8 cellular contexts compared by ENCODE assay signal in the genomic region with DNA sequence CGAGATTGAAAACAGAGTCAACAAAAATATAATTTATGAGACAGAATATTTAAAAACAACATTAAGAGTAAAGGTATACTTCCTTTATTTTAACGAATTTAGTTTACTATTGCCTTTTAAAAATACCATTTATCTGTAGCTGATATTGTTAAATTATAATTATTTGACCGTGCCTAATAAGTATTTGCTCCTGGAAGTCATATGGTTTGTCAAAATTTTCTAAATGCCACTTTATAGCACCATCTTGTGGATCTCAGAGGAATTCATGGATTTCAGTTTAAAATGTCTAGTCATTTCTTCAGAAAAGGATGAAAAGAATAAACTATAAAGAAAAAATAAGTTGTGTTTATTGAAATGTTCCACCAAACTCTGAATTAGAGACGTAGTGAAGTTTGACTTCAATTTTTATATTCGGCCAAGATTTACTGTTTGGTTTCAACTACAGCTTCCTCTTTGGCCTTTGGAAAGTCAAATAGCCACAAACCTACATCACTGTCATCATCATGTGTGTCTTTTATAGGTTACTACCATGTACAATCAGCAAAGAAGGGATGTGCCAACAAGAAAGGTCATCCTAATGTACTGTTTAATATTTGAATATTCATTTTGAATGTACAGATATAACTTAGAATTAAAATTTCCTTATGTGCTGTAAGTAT. TPM values are rescaled to one million over a fixed set of nuclear protein-coding genes. Genes with fewer than 3 reads are reported as not detected.
DNase-seq lines count a peak whose midpoint lies in the region; ATAC-seq and TF ChIP-seq lines count a peak whose summit lies in the region.

No MANE protein-coding gene starts in this region.

- DNase-seq in BE2C = no peak
- peak; percentile 31 for DNase-seq in HT-29 (ENCODE audit: low spot score)
- DNase-seq in SK-N-SH = peak; percentile 18
- peak; percentile 60 for DNase-seq in globus pallidus (ENCODE audit: low spot score)
- no peak for DNase-seq in upper lobe of left lung
- DNase-seq in OCI-M2 (lab: John Stamatoyannopoulos, UW; ENCODE audit: unreplicated experiment) = no peak

- TF ChIP-seq EP300 in SK-N-SH (IDR thresholded peaks at IDR 0.05; ENCODE audit: borderline replicate concordance in 1 of 2, low read depth in 1 of 2, low read length in 1 of 2) (no peak), upper lobe of left lung (IDR thresholded peaks at IDR 0.05) (no peak)

- H2AFZ ChIP-seq in SK-N-SH (ENCODE audit: low read depth) = no peak overlapping the region

- no peaks in the 10 kb centered on the region for H4K20me1 ChIP-seq in SK-N-SH (ENCODE audit: insufficient read depth)

- H3K4me2 ChIP-seq in SK-N-SH = no peak overlapping the region

- 2% methylated on average over 5 of the region's 5 CpGs for WGBS in SK-N-SH (ENCODE audit: low lambda C conversion rate)
- 25 to 26% methylated on average over 5 of the region's 5 CpGs for WGBS in upper lobe of left lung, 2 donors

- ATAC-seq in upper lobe of left lung (ENCODE audit: low FRiP score in 2 of 2) (no peak), GM19035 (IDR thresholded peaks at IDR 0.05; ENCODE audit: unreplicated experiment) (no peak), HG02759 (IDR thresholded peaks at IDR 0.05; ENCODE audit: unreplicated experiment) (no peak)

- H3K4me3 ChIP-seq in BE2C (ENCODE audit: low read depth, low read length) (no peak overlapping the region), SK-N-SH (ENCODE audit: low read depth in 2 of 2, low read length in 1 of 2) (no peak overlapping the region), upper lobe of left lung (no peak overlapping the region)

- H3K9ac ChIP-seq in SK-N-SH = no peak overlapping the region

- H3K9me3 ChIP-seq in BE2C (no peaks in the 10 kb centered on the region), SK-N-SH (no peaks in the 10 kb centered on the region), upper lobe of left lung (no peaks in the 10 kb centered on the region)

- TF ChIP-seq RAD21 in SK-N-SH (IDR thresholded peaks at IDR 0.05; ENCODE audit: low read length) = peak; percentile 59

- H3K36me3 ChIP-seq in BE2C (no peaks in the 10 kb centered on the region), SK-N-SH (replicated peaks in 1 of 2; ENCODE audit: control insufficient read depth in 1 of 2, insufficient read depth in 2 of 2, low read length in 1 of 2) (no peaks in the 10 kb centered on the region), upper lobe of left lung (no peaks in the 10 kb centered on the region)

- H3K27ac ChIP-seq in SK-N-SH (ENCODE audit: low read depth in 2 of 2, low read length in 1 of 2) = no peak overlapping the region
- H3K27ac ChIP-seq in upper lobe of left lung = no peak overlapping the region

- TF ChIP-seq POLR2A in upper lobe of left lung (IDR thresholded peaks at IDR 0.05) = no peak

- H3K9me2 ChIP-seq in SK-N-SH = no peaks in the 10 kb centered on the region

- CTCF ChIA-PET in SK-N-SH (lab: Yijun Ruan, JAX) = interaction anchor here (0.6 to 2.3 kb wide), 14 partner anchors 8 to 1548 kb away, joined by 3 to 12 read pairs (median 3); no protein-coding TSS in a partner anchor

- POLR2A ChIA-PET in SK-N-SH (lab: Yijun Ruan, JAX) = no interaction called here

- H3K27me3 ChIP-seq in BE2C (peaks cover 38% of the 10 kb centered on the region), SK-N-SH (ENCODE audit: insufficient read depth) (peaks cover 21% of the 10 kb centered on the region; the same call in 1 of the 2 replicates), upper lobe of left lung (no peaks in the 10 kb centered on the region)

- no peaks in the 10 kb centered on the region for H3K4me1 ChIP-seq in BE2C
- H3K4me1 ChIP-seq in SK-N-SH (ENCODE audit: control insufficient read depth in 1 of 2, insufficient read depth in 2 of 2, low read depth in 1 of 2, low read length in 1 of 2) = no peaks in the 10 kb centered on the region
- no peaks in the 10 kb centered on the region for H3K4me1 ChIP-seq in upper lobe of left lung

- no peaks in the 10 kb centered on the region for H3F3A ChIP-seq in SK-N-SH (replicated peaks; ENCODE audit: insufficient read depth)

- TF ChIP-seq CTCF in BE2C (IDR thresholded peaks at IDR 0.05; ENCODE audit: low read depth, low read length) (peak; percentile 65), SK-N-SH (IDR thresholded peaks at IDR 0.05) (peak; percentile 71), upper lobe of left lung (IDR thresholded peaks at IDR 0.05) (peak in 5 of 6 experiments; percentile 11 to 49 (median 36))

- H3K79me2 ChIP-seq in SK-N-SH (ENCODE audit: insufficient read depth) = no peaks in the 10 kb centered on the region

TF ChIP-seq in SK-N-SH, 30 proteins besides CTCF, POLR2A, EP300 and RAD21:
- TF ChIP-seq, protein P1, sequence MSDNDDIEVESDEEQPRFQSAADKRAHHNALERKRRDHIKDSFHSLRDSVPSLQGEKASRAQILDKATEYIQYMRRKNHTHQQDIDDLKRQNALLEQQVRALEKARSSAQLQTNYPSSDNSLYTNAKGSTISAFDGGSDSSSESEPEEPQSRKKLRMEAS (IDR thresholded peaks at IDR 0.05; ENCODE audit: low read depth) = no peak
- no peak for TF ChIP-seq NFIC (IDR thresholded peaks at IDR 0.05; ENCODE audit: borderline replicate concordance)
- TF ChIP-seq, protein P2, sequence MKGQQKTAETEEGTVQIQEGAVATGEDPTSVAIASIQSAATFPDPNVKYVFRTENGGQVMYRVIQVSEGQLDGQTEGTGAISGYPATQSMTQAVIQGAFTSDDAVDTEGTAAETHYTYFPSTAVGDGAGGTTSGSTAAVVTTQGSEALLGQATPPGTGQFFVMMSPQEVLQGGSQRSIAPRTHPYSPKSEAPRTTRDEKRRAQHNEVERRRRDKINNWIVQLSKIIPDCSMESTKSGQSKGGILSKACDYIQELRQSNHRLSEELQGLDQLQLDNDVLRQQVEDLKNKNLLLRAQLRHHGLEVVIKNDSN (IDR thresholded peaks at IDR 0.05; ENCODE audit: borderline replicate concordance, low read depth) = no peak
- TF ChIP-seq, protein P3, sequence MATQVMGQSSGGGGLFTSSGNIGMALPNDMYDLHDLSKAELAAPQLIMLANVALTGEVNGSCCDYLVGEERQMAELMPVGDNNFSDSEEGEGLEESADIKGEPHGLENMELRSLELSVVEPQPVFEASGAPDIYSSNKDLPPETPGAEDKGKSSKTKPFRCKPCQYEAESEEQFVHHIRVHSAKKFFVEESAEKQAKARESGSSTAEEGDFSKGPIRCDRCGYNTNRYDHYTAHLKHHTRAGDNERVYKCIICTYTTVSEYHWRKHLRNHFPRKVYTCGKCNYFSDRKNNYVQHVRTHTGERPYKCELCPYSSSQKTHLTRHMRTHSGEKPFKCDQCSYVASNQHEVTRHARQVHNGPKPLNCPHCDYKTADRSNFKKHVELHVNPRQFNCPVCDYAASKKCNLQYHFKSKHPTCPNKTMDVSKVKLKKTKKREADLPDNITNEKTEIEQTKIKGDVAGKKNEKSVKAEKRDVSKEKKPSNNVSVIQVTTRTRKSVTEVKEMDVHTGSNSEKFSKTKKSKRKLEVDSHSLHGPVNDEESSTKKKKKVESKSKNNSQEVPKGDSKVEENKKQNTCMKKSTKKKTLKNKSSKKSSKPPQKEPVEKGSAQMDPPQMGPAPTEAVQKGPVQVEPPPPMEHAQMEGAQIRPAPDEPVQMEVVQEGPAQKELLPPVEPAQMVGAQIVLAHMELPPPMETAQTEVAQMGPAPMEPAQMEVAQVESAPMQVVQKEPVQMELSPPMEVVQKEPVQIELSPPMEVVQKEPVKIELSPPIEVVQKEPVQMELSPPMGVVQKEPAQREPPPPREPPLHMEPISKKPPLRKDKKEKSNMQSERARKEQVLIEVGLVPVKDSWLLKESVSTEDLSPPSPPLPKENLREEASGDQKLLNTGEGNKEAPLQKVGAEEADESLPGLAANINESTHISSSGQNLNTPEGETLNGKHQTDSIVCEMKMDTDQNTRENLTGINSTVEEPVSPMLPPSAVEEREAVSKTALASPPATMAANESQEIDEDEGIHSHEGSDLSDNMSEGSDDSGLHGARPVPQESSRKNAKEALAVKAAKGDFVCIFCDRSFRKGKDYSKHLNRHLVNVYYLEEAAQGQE (IDR thresholded peaks at IDR 0.05; ENCODE audit: low read depth, low read length) = no peak
- no peak for TF ChIP-seq FOSL2 (IDR thresholded peaks at IDR 0.05; ENCODE audit: borderline replicate concordance, low read depth)
- TF ChIP-seq MEF2A (IDR thresholded peaks at IDR 0.05; ENCODE audit: borderline replicate concordance, low read depth) = no peak
- TF ChIP-seq SMC3 (IDR thresholded peaks at IDR 0.05; ENCODE audit: low read depth, low read length) = peak; percentile 20; the same call in 1 of the 2 replicates
- no peak for TF ChIP-seq CHD2 (IDR thresholded peaks at IDR 0.05; ENCODE audit: low read length, partially characterized antibody)
- TF ChIP-seq, protein P4, sequence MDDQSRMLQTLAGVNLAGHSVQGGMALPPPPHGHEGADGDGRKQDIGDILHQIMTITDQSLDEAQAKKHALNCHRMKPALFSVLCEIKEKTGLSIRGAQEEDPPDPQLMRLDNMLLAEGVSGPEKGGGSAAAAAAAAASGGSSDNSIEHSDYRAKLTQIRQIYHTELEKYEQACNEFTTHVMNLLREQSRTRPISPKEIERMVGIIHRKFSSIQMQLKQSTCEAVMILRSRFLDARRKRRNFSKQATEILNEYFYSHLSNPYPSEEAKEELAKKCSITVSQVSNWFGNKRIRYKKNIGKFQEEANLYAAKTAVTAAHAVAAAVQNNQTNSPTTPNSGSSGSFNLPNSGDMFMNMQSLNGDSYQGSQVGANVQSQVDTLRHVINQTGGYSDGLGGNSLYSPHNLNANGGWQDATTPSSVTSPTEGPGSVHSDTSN (IDR thresholded peaks at IDR 0.05) = no peak

RNA-seq across cellular contexts. Expression of a gene that starts 10.3 kb away (rescaled TPM):
- not detected for polyA plus RNA-seq in BE2C (2012; ENCODE audit: insufficient read depth, insufficient read length, low read depth)
- 0.69 TPM in 1 of 2 replicates, not detected in the other for total RNA-seq in HT-29 (2014; rRNA removed; shearing (Covaris generic))
- polyA plus RNA-seq in SK-N-SH (2012; rRNA removed) = not detected in 2 replicates
- 0.04 TPM in 2 replicates for polyA plus RNA-seq in SK-N-SH (2012; cell fraction: cytosol; rRNA removed)
- polyA plus RNA-seq in SK-N-SH (2012; cell fraction: nucleus; rRNA removed) = 0.06 TPM in 1 of 2 replicates, not detected in the other
- total RNA-seq in upper lobe of left lung = 1 to 10 TPM; 2.8 to 4.2 (median 3.1) TPM

RNA-seq across cellular contexts. Expression of a gene that starts 49.8 kb away (rescaled TPM):
- 5.4 TPM for polyA plus RNA-seq in BE2C (2012; ENCODE audit: insufficient read depth, insufficient read length, low read depth)
- 6.4 and 6.8 TPM in 2 replicates for total RNA-seq in HT-29 (2014; rRNA removed; shearing (Covaris generic))
- polyA plus RNA-seq in SK-N-SH (2012; rRNA removed) = 1.8 and 2.2 TPM in 2 replicates
- 3.0 and 3.5 TPM in 2 replicates for polyA plus RNA-seq in SK-N-SH (2012; cell fraction: cytosol; rRNA removed)
- 1.2 and 1.3 TPM in 2 replicates for polyA plus RNA-seq in SK-N-SH (2012; cell fraction: nucleus; rRNA removed)
- 10 to 100 TPM in 4 of 6 donors, 1 to 10 TPM in 2; 6.0 to 14.9 (median 11.5) TPM for total RNA-seq in upper lobe of left lung

Comparison
In these comparisons a context has a peak if more than half of its experiments do, and no peak if none do; other contexts are left out.
1. DNase-seq: peak in HT-29 (single experiment), SK-N-SH (single experiment) and globus pallidus (single experiment); none in BE2C (single experiment), upper lobe of left lung (0 of 2) and OCI-M2 (single experiment).
2. Peak in every context shown above with its lines, with median percentiles within 50 percentile points of each other: CTCF ChIP-seq.